8 cellular contexts compared by ENCODE assay signal in genomic region chr4:68348577-68348976, GRCh38. TPM values are rescaled to one million over a fixed set of nuclear protein-coding genes. Genes with fewer than 3 reads are reported as not detected.
DNase-seq lines count a peak whose midpoint lies in the region; ATAC-seq and TF ChIP-seq lines count a peak whose summit lies in the region.

No MANE protein-coding gene starts in this region.

- H3K27me3 Mint-ChIP-seq in stimulated activated naive CD8-positive, alpha-beta T cell treated with anti-CD3 and anti-CD28 coated beads, Interleukin-15, Interleukin-2, amounts not matched to agents 100 ng/mL and 50 ng/mL, for 24 hours, result no peaks in the 10 kb centered on the region

- in situ Hi-C loops in astrocyte of the cerebellum (cut with HindIII; ENCODE audit: low sequenced_read_pairs), result no loop called here

- no peaks in the 10 kb centered on the region for H3K9me3 Mint-ChIP-seq in stimulated activated naive CD8-positive, alpha-beta T cell treated with anti-CD3 and anti-CD28 coated beads, Interleukin-15, Interleukin-2, amounts not matched to agents 100 ng/mL and 50 ng/mL, for 24 hours

- H2BK12ac ChIP-seq in mesenchymal stem cell (ENCODE audit: low read length in 2 of 2), result no peak overlapping the region

- no peak overlapping the region for H4K8ac ChIP-seq in mesenchymal stem cell (ENCODE audit: low read length)

- H3K4me3 ChIP-seq in astrocyte of the cerebellum (ENCODE audit: low read depth, low read length) (peak overlapping the region; percentile 71), mesenchymal stem cell (ENCODE audit: insufficient read depth in 1 of 2, low read depth in 1 of 2, low read length in 2 of 2) (peak overlapping the region; percentile 38 to 95)

- H3K23ac ChIP-seq in mesenchymal stem cell (ENCODE audit: low read length in 2 of 2), result no peak overlapping the region

- H3K36me3 ChIP-seq in mesenchymal stem cell (ENCODE audit: control insufficient read depth in 1 of 2, insufficient read depth in 2 of 2, low read depth in 1 of 2, low read length in 2 of 2), result peaks cover 0 to 4% of the 10 kb centered on the region in 2 experiments

- no peak overlapping the region for H2AFZ ChIP-seq in mesenchymal stem cell (ENCODE audit: low read depth, low read length)

- peak overlapping the region; percentile 97 for H3K27ac Mint-ChIP-seq in stimulated activated naive CD8-positive, alpha-beta T cell treated with anti-CD3 and anti-CD28 coated beads, Interleukin-15, Interleukin-2, amounts not matched to agents 100 ng/mL and 50 ng/mL, for 24 hours

- no peak for DNase-seq in stimulated activated naive CD8-positive, alpha-beta T cell treated with anti-CD3 and anti-CD28 coated beads, Interleukin-15, Interleukin-2, amounts not matched to agents 100 U/mL and 50 U/mL, for 24 hours
- no peak for DNase-seq in astrocyte of the cerebellum (ENCODE audit: low read depth)
- no peak for DNase-seq in mesenchymal stem cell
- DNase-seq in stimulated activated CD4-positive, alpha-beta T cell treated with anti-CD3 and anti-CD28 coated beads, Interleukin-4, amount 100 ng/mL, for 4 hours, result no peak

- H3K18ac ChIP-seq in mesenchymal stem cell (ENCODE audit: low read depth in 1 of 2, low read length in 2 of 2), result no peak overlapping the region

- peak overlapping the region; percentile 97 for H3K27ac ChIP-seq in mesenchymal stem cell (ENCODE audit: low read length, poor library complexity, severe bottlenecking)

- 0% methylated on average over 2 of the region's 4 CpGs for WGBS in mesenchymal stem cell

- TF ChIP-seq CTCF in astrocyte of the cerebellum (IDR thresholded peaks at IDR 0.05; ENCODE audit: low read depth, low read length, missing control alignments), result no peak

- peak overlapping the region; percentile 68 for H3K4me2 ChIP-seq in mesenchymal stem cell (ENCODE audit: low read length, poor library complexity, severe bottlenecking)

- H4K91ac ChIP-seq in mesenchymal stem cell (ENCODE audit: low read length), result no peak overlapping the region

- H3K36me3 Mint-ChIP-seq in stimulated activated naive CD8-positive, alpha-beta T cell treated with anti-CD3 and anti-CD28 coated beads, Interleukin-15, Interleukin-2, amounts not matched to agents 100 ng/mL and 50 ng/mL, for 24 hours (ENCODE audit: low read depth), result peaks cover 28% of the 10 kb centered on the region

- H3K4ac ChIP-seq in mesenchymal stem cell (ENCODE audit: low read depth in 1 of 2, low read length in 2 of 2), result no peak overlapping the region

- H3K9me3 ChIP-seq in mesenchymal stem cell (ENCODE audit: control insufficient read depth, low read length), result no peaks in the 10 kb centered on the region

- no peak overlapping the region for H2BK5ac ChIP-seq in mesenchymal stem cell (ENCODE audit: low read depth, low read length, poor library complexity, severe bottlenecking)

- no peak for ATAC-seq in stimulated activated naive CD8-positive, alpha-beta T cell treated with anti-CD3 and anti-CD28 coated beads, Interleukin-15, Interleukin-2, amounts not matched to agents 100 U/mL and 50 U/mL, for 24 hours
- no peak for ATAC-seq in HG02571 (IDR thresholded peaks at IDR 0.05; ENCODE audit: unreplicated experiment)
- no peak for ATAC-seq in HG02870 (IDR thresholded peaks at IDR 0.05; ENCODE audit: unreplicated experiment)
- no peak for ATAC-seq in GM18517 (IDR thresholded peaks at IDR 0.05; ENCODE audit: unreplicated experiment)

- H3K79me1 ChIP-seq in mesenchymal stem cell (replicated peaks; ENCODE audit: low read length, poor library complexity, severe bottlenecking), result no peaks in the 10 kb centered on the region

- no peak overlapping the region for H3K14ac ChIP-seq in mesenchymal stem cell (ENCODE audit: low read length in 2 of 2)

- no peaks in the 10 kb centered on the region for H3K27me3 ChIP-seq in mesenchymal stem cell (ENCODE audit: control insufficient read depth in 1 of 2, insufficient read depth in 1 of 2, low read length in 2 of 2)

- no peak overlapping the region for H2BK15ac ChIP-seq in mesenchymal stem cell (ENCODE audit: low read depth, poor library complexity, severe bottlenecking)

- H3K9ac ChIP-seq in mesenchymal stem cell (ENCODE audit: low read length), result peak overlapping the region; percentile 99

- H3K4me3 Mint-ChIP-seq in stimulated activated naive CD8-positive, alpha-beta T cell treated with anti-CD3 and anti-CD28 coated beads, Interleukin-15, Interleukin-2, amounts not matched to agents 100 ng/mL and 50 ng/mL, for 24 hours, result peak overlapping the region; percentile 99

- no peak overlapping the region for H2BK120ac ChIP-seq in mesenchymal stem cell (ENCODE audit: low read depth, low read length)

- H3K4me1 Mint-ChIP-seq in stimulated activated naive CD8-positive, alpha-beta T cell treated with anti-CD3 and anti-CD28 coated beads, Interleukin-15, Interleukin-2, amounts not matched to agents 100 ng/mL and 50 ng/mL, for 24 hours (ENCODE audit: low read depth), result peaks cover 59% of the 10 kb centered on the region

- no peak overlapping the region for H2AK5ac ChIP-seq in mesenchymal stem cell (ENCODE audit: low read length, severe bottlenecking)

- peaks cover 2% of the 10 kb centered on the region for H3K4me1 ChIP-seq in mesenchymal stem cell (ENCODE audit: control insufficient read depth, insufficient read depth, low read depth, low read length)

RNA-seq across cellular contexts. Expression of gene YTHDC1, which starts 1.3 kb away (rescaled TPM):
- polyA plus RNA-seq in mesenchymal stem cell (2013, experiment 1 of 2), result 33.5 TPM
- 31.9 TPM for polyA plus RNA-seq in mesenchymal stem cell (2013, experiment 2 of 2)
